ENCODE assay signal across 14 cellular contexts in genomic region chr17:30345527-30346075, GRCh38. TPM values are rescaled to one million over a fixed set of nuclear protein-coding genes. Genes with fewer than 3 reads are reported as not detected.
DNase-seq lines count a peak whose midpoint lies in the region; ATAC-seq and TF ChIP-seq lines count a peak whose summit lies in the region.
"Had no signal": no experiment of that assay in that cellular context is flagged by ENCODE, and none has a peak within 500 bp of the region (broad histone marks: within the 10 kb centered on the region; RNA-seq: fewer than 3 reads in every experiment).

No MANE protein-coding gene starts in this region.

- TF ChIP-seq CTCF in RWPE1 (conservative IDR thresholded peaks at IDR 0.05; ENCODE audit: low read depth) (no peak), tibial artery (IDR thresholded peaks at IDR 0.05) (no peak)

- no peak overlapping the region for H3K4me3 ChIP-seq in right cardiac atrium (ENCODE audit: low read length)
- H3K4me3 ChIP-seq in tibial artery, result no peak overlapping the region
- H3K4me3 ChIP-seq: vagina had no signal

- DNase-seq in activated T-cell treated with anti-CD3 and anti-CD28 coated beads for 24 hours (ENCODE audit: low read depth) (peak; percentile 33), RWPE1 (ENCODE audit: low spot score) (no peak), right cardiac atrium (no peak), tibial artery (no peak), NCI-H510A treated with DMSO at 0.1 percent for 48 hours (lab: John Stamatoyannopoulos, UW) (no peak), amniotic stem cell (lab: John Stamatoyannopoulos, UW) (no peak)
- DNase-seq in activated T-cell treated with anti-CD3 and anti-CD28 coated beads, Interleukin-2, amount 50 U/mL, for 1 hour, result no peak
- DNase-seq: activated naive CD8-positive, alpha-beta T cell treated with anti-CD3 and anti-CD28 coated beads, Interleukin-2, amount 10 ng/mL, durations not matched to agents 7 days and 5 days; NCI-H446 treated with DMSO at 0.1 percent for 48 hours had no signal

- intact Hi-C loops in right cardiac atrium (cut with DNase I), result no loop called here
- intact Hi-C loops in tibial artery (cut with DNase I; ENCODE audit: low total_unique reads), result no loop called here

- H3K4me1 ChIP-seq in right cardiac atrium (ENCODE audit: control insufficient read depth, insufficient read depth, low read length), result peaks cover 12% of the 10 kb centered on the region
- peaks cover 0 to 20% (median 1%) of the 10 kb centered on the region in 4 donors for H3K4me1 ChIP-seq in tibial artery

- 92% methylated on average over 4 of the region's 4 CpGs for WGBS in right cardiac atrium

- CTCF ChIA-PET in RWPE1 (lab: Yijun Ruan, JAX), result interaction anchor here (0.7 kb wide), 1 partner anchor 241 kb away, joined by 3 read pairs; no protein-coding TSS in a partner anchor

- H3K27ac ChIP-seq in RWPE1 (peak overlapping the region; percentile 47), right cardiac atrium (ENCODE audit: low read length) (peak overlapping the region; percentile 63), temporal lobe (ENCODE audit: low read depth, low read length) (peak overlapping the region; percentile 20), tibial artery (no peak overlapping the region)
- H3K27ac ChIP-seq: vagina had no signal

- peak in 1 of 2 donors; percentile 30 for ATAC-seq in right cardiac atrium

- H3K9me3 ChIP-seq in right cardiac atrium (ENCODE audit: control insufficient read depth, low read length), result no peaks in the 10 kb centered on the region
- no peaks in the 10 kb centered on the region for H3K9me3 ChIP-seq in tibial artery
- H3K9me3 ChIP-seq: vagina had no signal

- no peaks in the 10 kb centered on the region for H3K36me3 ChIP-seq in tibial artery
- H3K36me3 ChIP-seq: vagina had no signal

- POLR2A ChIA-PET in RWPE1 (lab: Yijun Ruan, JAX; ENCODE audit: low non-redundant PET), result no interaction called here

- H3K27me3 ChIP-seq in right cardiac atrium (ENCODE audit: control insufficient read depth, insufficient read depth) (no peaks in the 10 kb centered on the region), tibial artery (no peaks in the 10 kb centered on the region)
- H3K27me3 ChIP-seq: vagina had no signal

RNA-seq across cellular contexts. Expression of gene TMIGD1, which starts 11.7 kb away (rescaled TPM):
- not detected for total RNA-seq in right cardiac atrium
- not detected for polyA plus RNA-seq in right cardiac atrium
- not detected for total RNA-seq in temporal lobe
- total RNA-seq: activated naive CD8-positive, alpha-beta T cell treated with anti-CD3 and anti-CD28 coated beads, Interleukin-2, amount 10 ng/mL, durations not matched to agents 7 days and 5 days; epithelial cell of proximal tubule; HT1080; left lobe of liver; vagina had no signal

RNA-seq across cellular contexts. Expression of gene CPD, which starts 33.1 kb away (rescaled TPM):
- total RNA-seq in right cardiac atrium, result 10 to 100 TPM; 21.8 to 37.1 (median 32.4) TPM
- polyA plus RNA-seq in right cardiac atrium, result 6.5 TPM
- total RNA-seq in temporal lobe, result 52.6 TPM

RNA-seq across cellular contexts. Expression of gene BLMH, which starts 53.9 kb away (rescaled TPM):
- 10 to 100 TPM; 14.6 to 20.6 (median 17.3) TPM for total RNA-seq in right cardiac atrium
- polyA plus RNA-seq in right cardiac atrium, result 11.1 TPM
- total RNA-seq in temporal lobe, result 29.5 TPM

Comparison
In these comparisons a context has a peak if more than half of its experiments do, and no peak if none do; other contexts are left out.
1. H3K27ac ChIP-seq: peak in RWPE1 (single experiment), right cardiac atrium (single experiment) and temporal lobe (single experiment); none in tibial artery (0 of 2).